In the genomic region with DNA sequence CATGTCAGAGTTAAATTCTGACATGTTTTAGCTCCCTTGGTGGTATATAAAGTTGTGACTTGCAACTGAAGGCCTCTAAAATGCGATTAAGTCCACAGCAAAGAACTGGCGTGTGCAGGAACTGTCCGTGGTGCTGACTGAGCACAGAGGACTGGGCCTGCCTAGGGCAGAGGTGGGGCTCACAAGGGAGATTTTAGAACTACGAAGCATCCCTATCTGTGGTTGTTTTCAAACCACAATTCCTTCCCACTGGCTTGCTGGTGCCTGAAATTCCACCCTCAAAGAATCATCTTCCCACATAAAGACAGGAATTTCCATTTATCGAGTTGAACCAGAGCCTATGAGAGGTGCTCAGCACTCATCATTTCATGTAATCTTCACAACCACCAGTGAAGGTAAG, we compare ENCODE assay signal across 10 cellular contexts. TPM values are rescaled to one million over a fixed set of nuclear protein-coding genes. Genes with fewer than 3 reads are reported as not detected.
DNase-seq lines count a peak whose midpoint lies in the region; ATAC-seq and TF ChIP-seq lines count a peak whose summit lies in the region.
"Had no signal": no experiment of that assay in that cellular context is flagged by ENCODE, and none has a peak within 500 bp of the region (broad histone marks: within the 10 kb centered on the region; RNA-seq: fewer than 3 reads in every experiment).

No MANE protein-coding gene starts in this region.

- no peaks in the 10 kb centered on the region for H3K36me3 Mint-ChIP-seq in activated CD4-positive, alpha-beta T cell treated with anti-CD3 and anti-CD28 coated beads, Interleukin-2, amount 10 ng/mL, durations not matched to agents 7 days and 5 days (ENCODE audit: low read depth)
- H3K36me3 Mint-ChIP-seq: naive B cell had no signal

- H3K9me3 Mint-ChIP-seq in activated CD4-positive, alpha-beta T cell treated with anti-CD3 and anti-CD28 coated beads, Interleukin-2, amount 10 ng/mL, durations not matched to agents 7 days and 5 days: no peaks in the 10 kb centered on the region

- POLR2A ChIA-PET in activated CD4-positive, alpha-beta T cell treated with anti-CD3 and anti-CD28 coated beads, Interleukin-2, amount 10 ng/mL, durations not matched to agents 7 days and 5 days (lab: Charles Lee): no interaction called here

- no peak overlapping the region for H3K27ac Mint-ChIP-seq in activated CD4-positive, alpha-beta T cell treated with anti-CD3 and anti-CD28 coated beads, Interleukin-2, amount 10 ng/mL, durations not matched to agents 7 days and 5 days
- H3K27ac Mint-ChIP-seq: naive B cell had no signal

- ATAC-seq in HG02884 (IDR thresholded peaks at IDR 0.05; ENCODE audit: unreplicated experiment) (no peak), GM19324 (IDR thresholded peaks at IDR 0.05; ENCODE audit: low FRiP score, unreplicated experiment) (no peak), GM21367 (IDR thresholded peaks at IDR 0.05; ENCODE audit: unreplicated experiment) (no peak)

- H3K36me3 ChIP-seq in cardiac muscle cell (no peaks in the 10 kb centered on the region), right atrium auricular region (no peaks in the 10 kb centered on the region)

- no peaks in the 10 kb centered on the region for H3K4me1 Mint-ChIP-seq in activated CD4-positive, alpha-beta T cell treated with anti-CD3 and anti-CD28 coated beads, Interleukin-2, amount 10 ng/mL, durations not matched to agents 7 days and 5 days
- H3K4me1 Mint-ChIP-seq: naive B cell had no signal

- H3K4me3 Mint-ChIP-seq in activated CD4-positive, alpha-beta T cell treated with anti-CD3 and anti-CD28 coated beads, Interleukin-2, amount 10 ng/mL, durations not matched to agents 7 days and 5 days: no peak overlapping the region

- TF ChIP-seq CTCF in cardiac muscle cell (IDR thresholded peaks at IDR 0.05; ENCODE audit: low read depth, low read length): no peak
- no peak for TF ChIP-seq CTCF in right atrium auricular region (IDR thresholded peaks at IDR 0.05)

- H3K4me1 ChIP-seq in cardiac muscle cell (ENCODE audit: low read depth) (no peaks in the 10 kb centered on the region), right atrium auricular region (no peaks in the 10 kb centered on the region)

- no peak overlapping the region for H3K27ac ChIP-seq in cardiac muscle cell
- no peak overlapping the region for H3K27ac ChIP-seq in right atrium auricular region

- H3K9me3 ChIP-seq in cardiac muscle cell (ENCODE audit: low read depth) (no peaks in the 10 kb centered on the region), right atrium auricular region (no peaks in the 10 kb centered on the region)

- DNase-seq in cardiac muscle cell (ENCODE audit: low read depth in 1 of 2, low spot score in 1 of 2) (peak; percentile 78 to 88), right atrium auricular region (ENCODE audit: low spot score) (no peak), foreskin melanocyte (peak; percentile 20)
- DNase-seq in activated CD4-positive, alpha-beta T cell treated with anti-CD3 and anti-CD28 coated beads, Interleukin-2, amount 10 ng/mL, durations not matched to agents 7 days and 5 days: peak; percentile 65
- DNase-seq in stimulated activated CD4-positive, alpha-beta T cell treated with anti-CD3 and anti-CD28 coated beads, Interleukin-1b, Interleukin-23, amount 100 ng/mL, for 48 hours: peak; percentile 22
- DNase-seq: naive B cell had no signal

- H3K4me3 ChIP-seq in cardiac muscle cell (no peak overlapping the region), right atrium auricular region (no peak overlapping the region)

- H3K27me3 Mint-ChIP-seq in activated CD4-positive, alpha-beta T cell treated with anti-CD3 and anti-CD28 coated beads, Interleukin-2, amount 10 ng/mL, durations not matched to agents 7 days and 5 days: peaks cover 5% of the 10 kb centered on the region

- H3K27me3 ChIP-seq in cardiac muscle cell: no peaks in the 10 kb centered on the region
- no peaks in the 10 kb centered on the region for H3K27me3 ChIP-seq in right atrium auricular region

- CTCF ChIA-PET in activated CD4-positive, alpha-beta T cell treated with anti-CD3 and anti-CD28 coated beads, Interleukin-2, amount 10 ng/mL, durations not matched to agents 7 days and 5 days (lab: Charles Lee): no interaction called here

RNA-seq across cellular contexts. Expression of a gene that starts 30.1 kb away (rescaled TPM):
- 4.3 and 5.3 TPM in 2 replicates for total RNA-seq in cardiac muscle cell
- polyA plus RNA-seq in cardiac muscle cell: 2.0 and 3.6 TPM in 2 replicates
- 1 to 10 TPM in 1 of 2 donors, under 1 TPM in 1; 0.47 to 1.5 TPM for total RNA-seq in right atrium auricular region
- not detected for total RNA-seq in activated CD4-positive, alpha-beta T cell treated with anti-CD3 and anti-CD28 coated beads, Interleukin-2, amount 10 ng/mL, durations not matched to agents 7 days and 5 days
- total RNA-seq: T-helper 2 cell treated with Interferon-gamma antibody and Interleukin-4, amounts not matched to agents 100 ng/mL and 5 ng/mL, for 36 hours had no signal

RNA-seq across cellular contexts. Expression of a gene that starts 34.6 kb away (rescaled TPM):
- total RNA-seq in cardiac muscle cell (0.07 TPM in 1 of 2 replicates, not detected in the other), right atrium auricular region (1 to 10 TPM; 1.4 to 3.7 TPM)
- 0.32 TPM in 1 of 2 replicates, not detected in the other for polyA plus RNA-seq in cardiac muscle cell
- not detected for total RNA-seq in activated CD4-positive, alpha-beta T cell treated with anti-CD3 and anti-CD28 coated beads, Interleukin-2, amount 10 ng/mL, durations not matched to agents 7 days and 5 days
- total RNA-seq: T-helper 2 cell treated with Interferon-gamma antibody and Interleukin-4, amounts not matched to agents 100 ng/mL and 5 ng/mL, for 36 hours had no signal
